In the genomic region with DNA sequence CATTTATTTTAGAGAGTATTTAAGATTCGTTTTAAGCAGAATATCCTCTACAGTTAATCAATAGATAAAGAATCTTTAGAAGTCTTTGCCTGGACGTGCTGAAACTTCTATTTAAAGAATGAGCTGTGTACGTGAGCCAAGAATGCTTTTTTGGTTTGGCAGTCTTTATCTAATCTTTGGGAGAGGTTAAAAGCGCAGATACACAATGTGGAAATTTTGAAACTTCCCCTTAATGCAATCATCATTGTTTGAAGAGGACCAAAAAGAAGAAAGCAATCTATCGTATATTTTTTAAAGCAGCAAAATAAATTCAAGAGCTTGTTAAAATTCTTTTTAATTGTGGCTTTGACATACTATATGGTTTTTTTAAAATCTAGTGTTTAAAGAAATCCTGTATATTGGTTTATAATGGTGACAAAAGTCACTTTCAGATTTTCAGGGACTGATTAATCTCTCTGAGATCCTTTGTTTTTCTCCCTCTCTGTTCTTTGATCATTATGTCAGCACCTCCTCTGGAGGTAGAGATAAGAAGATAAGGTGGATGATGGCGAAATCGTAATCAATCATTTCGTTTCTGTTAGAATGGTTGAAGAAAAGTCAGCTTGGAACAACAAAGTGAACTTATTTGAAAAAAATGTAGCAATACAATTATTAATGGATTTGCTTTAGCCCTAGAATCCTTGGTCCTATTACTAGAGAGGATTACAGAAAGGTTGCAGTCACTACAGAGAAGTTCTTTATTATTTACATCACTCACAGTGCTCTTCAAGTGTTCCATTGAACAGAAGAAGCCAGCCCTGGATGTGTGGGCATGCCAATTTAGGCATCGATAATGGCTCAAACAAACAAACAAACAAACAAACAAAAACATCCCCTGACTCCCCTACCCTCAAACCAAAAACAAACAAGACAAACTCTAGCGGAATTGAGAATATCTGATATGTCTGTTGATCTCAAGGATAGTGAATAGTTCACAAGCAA, we compare ENCODE assay signal across 1 cellular context.
TF ChIP-seq lines count a peak whose summit lies in the region.

No MANE protein-coding gene starts in this region.

TF ChIP-seq in HepG2, 621 proteins besides CTCF, POLR2A, EP300 and RAD21 (continued from another document and continues in another):
- TF ChIP-seq GATA4 (IDR thresholded peaks at IDR 0.05; ENCODE audit: borderline replicate concordance, low read depth) (peak; percentile 100), TAF15 (IDR thresholded peaks at IDR 0.05; ENCODE audit: low read depth, low read length, poor library complexity, severe bottlenecking) (no peak), ZNF18 (CRISPR knock-in tag; IDR thresholded peaks at IDR 0.05; ENCODE audit: insufficient replicate concordance) (no peak), MED13 (CRISPR knock-in tag; IDR thresholded peaks at IDR 0.05) (peak; percentile 98; the same call in 1 of the 2 replicates), ZNF430 (CRISPR knock-in tag; IDR thresholded peaks at IDR 0.05) (no peak), ZNF598 (CRISPR knock-in tag; IDR thresholded peaks at IDR 0.05; ENCODE audit: borderline replicate concordance) (no peak), MED1 (CRISPR knock-in tag; IDR thresholded peaks at IDR 0.05) (peak; percentile 97), DR1 (CRISPR knock-in tag; IDR thresholded peaks at IDR 0.05) (no peak), HNRNPK (IDR thresholded peaks at IDR 0.05; ENCODE audit: low read depth, low read length, poor library complexity, severe bottlenecking) (no peak), ZNF614 (CRISPR knock-in tag; IDR thresholded peaks at IDR 0.05; ENCODE audit: borderline replicate concordance) (peak; percentile 65; the same call in 1 of the 2 replicates), YY1 (IDR thresholded peaks at IDR 0.05; ENCODE audit: insufficient read depth, insufficient replicate concordance, low read depth, low read length) (no peak), ZNF337 (CRISPR knock-in tag; IDR thresholded peaks at IDR 0.05; ENCODE audit: borderline replicate concordance, low read depth) (peak; percentile 29; the same call in 1 of the 2 replicates), ZNF512B (CRISPR knock-in tag; IDR thresholded peaks at IDR 0.05; ENCODE audit: borderline replicate concordance) (peak; percentile 76; the same call in 1 of the 2 replicates), EHMT2 (IDR thresholded peaks at IDR 0.05; ENCODE audit: borderline replicate concordance, low read depth, low read length) (0 out of 2 replicates have a peak, but pooled peaks have one; percentile 21), ZNF354B (CRISPR knock-in tag; IDR thresholded peaks at IDR 0.05) (0 out of 2 replicates have a peak, but pooled peaks have one; percentile 16), HNRNPL (IDR thresholded peaks at IDR 0.05; ENCODE audit: low read depth, low read length) (no peak), HNF4G (IDR thresholded peaks at IDR 0.05; ENCODE audit: borderline replicate concordance, low read depth, low read length) (peak; percentile 52; the same call in 1 of the 2 replicates), HNF4G (CRISPR knock-in tag; IDR thresholded peaks at IDR 0.05; ENCODE audit: borderline replicate concordance, low read depth) (no peak), ATF6 (CRISPR knock-in tag; conservative IDR thresholded peaks at IDR 0.05) (no peak; the same call in 1 of the 2 replicates), ETV5 (CRISPR knock-in tag; IDR thresholded peaks at IDR 0.05; ENCODE audit: borderline replicate concordance) (peak; percentile 78; the same call in 1 of the 2 replicates), HNF1A (IDR thresholded peaks at IDR 0.05; ENCODE audit: low read depth) (peak; percentile 43), HNF1A (CRISPR knock-in tag; IDR thresholded peaks at IDR 0.05; ENCODE audit: borderline replicate concordance) (peak; percentile 52; the same call in 1 of the 2 replicates), BCL6 (CRISPR knock-in tag; IDR thresholded peaks at IDR 0.05) (peak; percentile 78), ZNF274 (CRISPR knock-in tag; IDR thresholded peaks at IDR 0.05) (no peak), ARID2 (CRISPR knock-in tag; IDR thresholded peaks at IDR 0.05; ENCODE audit: borderline replicate concordance) (peak; percentile 89; the same call in 1 of the 2 replicates), SNRNP70 (IDR thresholded peaks at IDR 0.05; ENCODE audit: low read depth, low read length) (no peak), MEF2D (CRISPR knock-in tag; IDR thresholded peaks at IDR 0.05) (peak; percentile 97), IRF1 (CRISPR knock-in tag; IDR thresholded peaks at IDR 0.05; ENCODE audit: low read depth) (no peak), ETS1 (CRISPR knock-in tag; IDR thresholded peaks at IDR 0.05) (no peak), ZNF496 (CRISPR knock-in tag; IDR thresholded peaks at IDR 0.05; ENCODE audit: insufficient replicate concordance) (no peak), SIX1 (CRISPR knock-in tag; IDR thresholded peaks at IDR 0.05; ENCODE audit: borderline replicate concordance) (peak; percentile 38; the same call in 1 of the 2 replicates), HOXA9 (CRISPR knock-in tag; IDR thresholded peaks at IDR 0.05; ENCODE audit: borderline replicate concordance) (0 out of 2 replicates have a peak, but pooled peaks have one; percentile 53), RFX3 (CRISPR knock-in tag; IDR thresholded peaks at IDR 0.05) (no peak; the same call in 1 of the 2 replicates), SOX6 (IDR thresholded peaks at IDR 0.05) (no peak), SOX6 (CRISPR knock-in tag; IDR thresholded peaks at IDR 0.05) (peak; percentile 98), ZNF562 (CRISPR knock-in tag; IDR thresholded peaks at IDR 0.05; ENCODE audit: borderline replicate concordance) (no peak), ZNF484 (CRISPR knock-in tag; IDR thresholded peaks at IDR 0.05; ENCODE audit: borderline replicate concordance, low read depth) (no peak), ZSCAN9 (CRISPR knock-in tag; IDR thresholded peaks at IDR 0.05; ENCODE audit: borderline replicate concordance) (peak; percentile 37), FLYWCH1 (CRISPR knock-in tag; IDR thresholded peaks at IDR 0.05) (no peak), KDM6A (CRISPR knock-in tag; IDR thresholded peaks at IDR 0.05; ENCODE audit: low read depth) (peak; percentile 42), CEBPG (CRISPR knock-in tag; IDR thresholded peaks at IDR 0.05) (peak; percentile 91)
- TF ChIP-seq, protein P1, sequence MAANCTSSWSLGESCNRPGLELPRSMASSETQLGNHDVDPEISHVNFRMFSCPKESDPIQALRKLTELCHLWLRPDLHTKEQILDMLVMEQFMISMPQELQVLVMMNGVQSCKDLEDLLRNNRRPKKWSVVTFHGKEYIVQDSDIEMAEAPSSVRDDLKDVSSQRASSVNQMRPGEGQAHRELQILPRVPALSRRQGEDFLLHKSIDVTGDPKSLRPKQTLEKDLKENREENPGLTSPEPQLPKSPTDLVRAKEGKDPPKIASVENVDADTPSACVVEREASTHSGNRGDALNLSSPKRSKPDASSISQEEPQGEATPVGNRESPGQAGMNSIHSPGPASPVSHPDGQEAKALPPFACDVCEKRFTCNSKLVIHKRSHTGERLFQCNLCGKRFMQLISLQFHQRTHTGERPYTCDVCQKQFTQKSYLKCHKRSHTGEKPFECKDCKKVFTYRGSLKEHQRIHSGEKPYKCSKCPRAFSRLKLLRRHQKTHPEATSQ (CRISPR knock-in tag; IDR thresholded peaks at IDR 0.05; ENCODE audit: borderline replicate concordance): peak; percentile 76; the same call in 1 of the 2 replicates
- TF ChIP-seq, protein P2, sequence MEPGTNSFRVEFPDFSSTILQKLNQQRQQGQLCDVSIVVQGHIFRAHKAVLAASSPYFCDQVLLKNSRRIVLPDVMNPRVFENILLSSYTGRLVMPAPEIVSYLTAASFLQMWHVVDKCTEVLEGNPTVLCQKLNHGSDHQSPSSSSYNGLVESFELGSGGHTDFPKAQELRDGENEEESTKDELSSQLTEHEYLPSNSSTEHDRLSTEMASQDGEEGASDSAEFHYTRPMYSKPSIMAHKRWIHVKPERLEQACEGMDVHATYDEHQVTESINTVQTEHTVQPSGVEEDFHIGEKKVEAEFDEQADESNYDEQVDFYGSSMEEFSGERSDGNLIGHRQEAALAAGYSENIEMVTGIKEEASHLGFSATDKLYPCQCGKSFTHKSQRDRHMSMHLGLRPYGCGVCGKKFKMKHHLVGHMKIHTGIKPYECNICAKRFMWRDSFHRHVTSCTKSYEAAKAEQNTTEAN (CRISPR knock-in tag; conservative IDR thresholded peaks at IDR 0.05): peak; percentile 68; the same call in 1 of the 2 replicates
